18 cellular contexts compared by ENCODE assay signal in the genomic region with DNA sequence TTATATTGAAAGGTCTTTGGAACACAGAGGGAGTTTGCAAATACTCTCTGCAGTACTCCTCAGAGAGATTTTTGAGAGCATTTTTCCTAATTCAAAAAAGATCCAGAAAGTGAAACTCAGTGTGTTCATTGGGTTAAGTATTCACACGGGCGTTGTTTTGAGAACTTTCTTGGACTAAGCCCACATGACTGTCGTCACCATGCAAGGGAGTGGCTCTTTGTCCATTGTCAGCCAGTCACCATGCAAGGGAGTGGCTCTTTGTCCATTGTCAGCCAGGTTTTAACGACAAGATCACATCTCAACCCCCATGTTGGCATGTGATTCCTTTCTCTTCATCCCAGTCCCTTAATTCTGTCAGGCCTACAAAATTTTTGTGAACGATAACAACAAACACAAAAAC.
DNase-seq lines count a peak whose midpoint lies in the region; ATAC-seq and TF ChIP-seq lines count a peak whose summit lies in the region.
"Had no signal": no experiment of that assay in that cellular context is flagged by ENCODE, and none has a peak within 500 bp of the region (broad histone marks: within the 10 kb centered on the region; RNA-seq: fewer than 3 reads in every experiment).

No MANE protein-coding gene starts in this region.

- no peaks in the 10 kb centered on the region for H3K36me3 Mint-ChIP-seq in MCF 10A (ENCODE audit: insufficient read depth, unreplicated experiment)
- no peaks in the 10 kb centered on the region for H3K36me3 Mint-ChIP-seq in CD8-positive, alpha-beta memory T cell
- H3K36me3 Mint-ChIP-seq: activated CD4-positive, alpha-beta memory T cell treated with anti-CD3 and anti-CD28 coated beads for 36 hours; CD4-positive, alpha-beta memory T cell had no signal

- H3K4me1 Mint-ChIP-seq in MCF 10A (ENCODE audit: insufficient read depth, unreplicated experiment): peaks cover 4% of the 10 kb centered on the region
- H3K4me1 Mint-ChIP-seq in CD8-positive, alpha-beta memory T cell: peaks cover 2 to 5% (median 4%) of the 10 kb centered on the region in 3 donors

- peaks cover 2% of the 10 kb centered on the region for H3K27me3 ChIP-seq in mammary epithelial cell (ENCODE audit: insufficient read depth, low read length)
- H3K27me3 ChIP-seq in transverse colon: no peaks in the 10 kb centered on the region
- no peaks in the 10 kb centered on the region for H3K27me3 ChIP-seq in CD8-positive, alpha-beta memory T cell (ENCODE audit: insufficient read depth, low read length, poor library complexity, severe bottlenecking)
- H3K27me3 ChIP-seq: pancreas had no signal

- no peaks in the 10 kb centered on the region for H4K20me1 ChIP-seq in mammary epithelial cell (ENCODE audit: insufficient read depth, low read length)

- DNase-seq in mammary epithelial cell (peak; percentile 30), MCF 10A (ENCODE audit: unreplicated experiment) (no peak), epithelial cell of esophagus (ENCODE audit: low read depth) (peak; percentile 67), left lobe of liver (ENCODE audit: low spot score) (peak; percentile 16), transverse colon (peak; percentile 49), NCI-H2171 (lab: John Stamatoyannopoulos, UW) (no peak)
- no peak for DNase-seq in CD8-positive, alpha-beta memory T cell
- DNase-seq: 8988T; activated CD4-positive, alpha-beta memory T cell treated with anti-CD3 and anti-CD28 coated beads for 36 hours; amygdala; CD4-positive, alpha-beta memory T cell; Kasumi-1; NCI-H146; pancreas; stimulated activated CD4-positive, alpha-beta T cell treated with anti-CD3 and anti-CD28 coated beads, Interleukin-12 subunit alpha, Interleukin-12 subunit beta, amount 100 ng/mL, for 4 hours had no signal

- H3K4me3 Mint-ChIP-seq in MCF 10A (ENCODE audit: unreplicated experiment): no peak overlapping the region
- H3K4me3 Mint-ChIP-seq in CD8-positive, alpha-beta memory T cell: peak overlapping the region in 1 of 7 donors; percentile 32
- H3K4me3 Mint-ChIP-seq: activated CD4-positive, alpha-beta memory T cell treated with anti-CD3 and anti-CD28 coated beads for 36 hours; CD4-positive, alpha-beta memory T cell; stimulated activated naive CD8-positive, alpha-beta T cell treated with anti-CD3 and anti-CD28 coated beads, Interleukin-15, Interleukin-2, amounts not matched to agents 100 ng/mL and 50 ng/mL, for 24 hours had no signal

- WGBS in mammary epithelial cell (ENCODE audit: low coverage, missing lambda C conversion rate): 44% methylated on average over 3 of the region's 5 CpGs
- WGBS in transverse colon (ENCODE audit: low coverage in 1 of 2), 2 donors: 33 to 44% methylated on average over 4 to 5 of the region's 5 CpGs

- POLR2A ChIA-PET in MCF 10A (lab: Yijun Ruan, JAX): no interaction called here
- POLR2A ChIA-PET in CD8-positive, alpha-beta memory T cell (lab: Charles Lee): no interaction called here

- ATAC-seq in left lobe of liver (no peak), GM18502 (IDR thresholded peaks at IDR 0.05; ENCODE audit: poor library complexity, unreplicated experiment) (no peak)

- peaks cover 11% of the 10 kb centered on the region for H3K27me3 Mint-ChIP-seq in MCF 10A (ENCODE audit: insufficient read depth, unreplicated experiment)
- peaks cover 4 to 22% of the 10 kb centered on the region in 2 donors for H3K27me3 Mint-ChIP-seq in CD8-positive, alpha-beta memory T cell

- dilution Hi-C loops in mammary epithelial cell (cut with HindIII; ENCODE audit: low sequenced_read_pairs): loop anchor here (25.0 kb wide), 1 partner anchor 521 kb away; a partner anchor contains a TSS

- TF ChIP-seq EP300 in transverse colon (IDR thresholded peaks at IDR 0.05; ENCODE audit: low read depth): no peak

- no peaks in the 10 kb centered on the region for H3K9me3 ChIP-seq in mammary epithelial cell (replicated peaks; ENCODE audit: insufficient read depth, low read length)
- H3K9me3 ChIP-seq in transverse colon: no peaks in the 10 kb centered on the region
- no peaks in the 10 kb centered on the region for H3K9me3 ChIP-seq in CD8-positive, alpha-beta memory T cell (ENCODE audit: low read length)
- H3K9me3 ChIP-seq: pancreas had no signal

- H3K27ac Mint-ChIP-seq in MCF 10A (ENCODE audit: low read depth, unreplicated experiment): no peak overlapping the region
- H3K27ac Mint-ChIP-seq in CD8-positive, alpha-beta memory T cell: no peak overlapping the region
- H3K27ac Mint-ChIP-seq: activated CD4-positive, alpha-beta memory T cell treated with anti-CD3 and anti-CD28 coated beads for 36 hours; CD4-positive, alpha-beta memory T cell; stimulated activated naive CD8-positive, alpha-beta T cell treated with anti-CD3 and anti-CD28 coated beads, Interleukin-15, Interleukin-2, amounts not matched to agents 100 ng/mL and 50 ng/mL, for 24 hours had no signal

- H3K79me2 ChIP-seq in mammary epithelial cell (ENCODE audit: insufficient read depth, low read length): no peaks in the 10 kb centered on the region

- H2AFZ ChIP-seq in mammary epithelial cell (ENCODE audit: low read depth, low read length): peak overlapping the region; percentile 11

- H3K4me3 ChIP-seq in mammary epithelial cell (replicated peaks in 1 of 3; ENCODE audit: insufficient read depth in 1 of 3, low read depth in 2 of 3, low read length in 3 of 3) (no peak overlapping the region), epithelial cell of esophagus (ENCODE audit: low read length) (no peak overlapping the region), transverse colon (no peak overlapping the region)
- no peak overlapping the region for H3K4me3 ChIP-seq in CD8-positive, alpha-beta memory T cell (ENCODE audit: low read length)
- H3K4me3 ChIP-seq: coronary artery, pancreas had no signal

- no peaks in the 10 kb centered on the region for H3K9me3 Mint-ChIP-seq in MCF 10A (ENCODE audit: unreplicated experiment)
- no peaks in the 10 kb centered on the region for H3K9me3 Mint-ChIP-seq in CD8-positive, alpha-beta memory T cell
- H3K9me3 Mint-ChIP-seq: activated CD4-positive, alpha-beta memory T cell treated with anti-CD3 and anti-CD28 coated beads for 36 hours; CD4-positive, alpha-beta memory T cell; stimulated activated naive CD8-positive, alpha-beta T cell treated with anti-CD3 and anti-CD28 coated beads, Interleukin-15, Interleukin-2, amounts not matched to agents 100 ng/mL and 50 ng/mL, for 24 hours had no signal

- in situ Hi-C loops in mammary epithelial cell (cut with MboI; ENCODE audit: low sequenced_read_pairs in 2 of 2) (loop anchor here (10.0 kb wide), 3 partner anchors 73 to 213 kb away; no protein-coding TSS in a partner anchor), transverse colon (cut with MboI; ENCODE audit: low pct_ligation_motif_present in 1 of 4, low pct_unique_long_range_greater_than_20kb in 1 of 4, low sequenced_read_pairs in 3 of 4) (loop anchor here (5.0 to 25.0 kb wide), 4 partner anchors 211 to 796 kb away; a partner anchor contains a TSS)

- intact Hi-C loops in mammary epithelial cell (cut with micrococcal nuclease) (no loop called here), MCF 10A (cut with micrococcal nuclease) (loop anchor here (10.0 kb wide), 1 partner anchor 173 kb away; no protein-coding TSS in a partner anchor), transverse colon (cut with DNase I; ENCODE audit: low total_unique reads) (no loop called here)

- BruUV-seq in mammary epithelial cell (replicated peaks; lab: Mats Ljungman, UMichigan) (no TSS peak), MCF 10A (replicated peaks; lab: Mats Ljungman, UMichigan) (no TSS peak)

- CTCF ChIA-PET in mammary epithelial cell (lab: Charles Lee; ENCODE audit: low non-redundant PET): no interaction called here
- CTCF ChIA-PET in MCF 10A (lab: Yijun Ruan, JAX): no interaction called here
- CTCF ChIA-PET in CD8-positive, alpha-beta memory T cell (lab: Charles Lee): no interaction called here

- TF ChIP-seq CTCF in mammary epithelial cell (conservative IDR thresholded peaks at IDR 0.05 in 1 of 2, IDR thresholded peaks at IDR 0.05 in 1 of 2; ENCODE audit: extremely low read depth in 1 of 2, insufficient read depth in 1 of 2, low read depth in 1 of 2, low read length in 2 of 2) (no peak), MCF 10A (IDR thresholded peaks at IDR 0.05; ENCODE audit: unreplicated experiment) (no peak), epithelial cell of esophagus (IDR thresholded peaks at IDR 0.05; ENCODE audit: insufficient read depth, low read depth, low read length, missing control alignments) (no peak), transverse colon (IDR thresholded peaks at IDR 0.05) (no peak)

- H3K4me1 ChIP-seq in mammary epithelial cell (ENCODE audit: insufficient read depth, low read length): no peaks in the 10 kb centered on the region
- H3K4me1 ChIP-seq in transverse colon: peaks cover 0 to 3% (median 2%) of the 10 kb centered on the region in 4 donors
- no peaks in the 10 kb centered on the region for H3K4me1 ChIP-seq in CD8-positive, alpha-beta memory T cell (ENCODE audit: insufficient read depth, low read length)

- TF ChIP-seq POLR2A in transverse colon (IDR thresholded peaks at IDR 0.05): no peak

- H3K9ac ChIP-seq in mammary epithelial cell (ENCODE audit: insufficient read depth, low read length): no peak overlapping the region

- no peak overlapping the region for H3K27ac ChIP-seq in mammary epithelial cell (ENCODE audit: insufficient read depth, low read depth, low read length)
- no peak overlapping the region for H3K27ac ChIP-seq in transverse colon
- H3K27ac ChIP-seq in CD8-positive, alpha-beta memory T cell (ENCODE audit: low read depth, low read length): no peak overlapping the region
- H3K27ac ChIP-seq: pancreas had no signal

- H3K4me2 ChIP-seq in mammary epithelial cell (ENCODE audit: insufficient read depth, low read depth, low read length): no peak overlapping the region

- no peaks in the 10 kb centered on the region for H3K36me3 ChIP-seq in mammary epithelial cell (ENCODE audit: insufficient read depth, low read length)
- no peaks in the 10 kb centered on the region for H3K36me3 ChIP-seq in transverse colon
- H3K36me3 ChIP-seq in CD8-positive, alpha-beta memory T cell (ENCODE audit: insufficient read depth, low read length): no peaks in the 10 kb centered on the region
- H3K36me3 ChIP-seq: pancreas had no signal

Comparison
In these comparisons a context has a peak if more than half of its experiments do, and no peak if none do; other contexts are left out.
1. DNase-seq: peak in mammary epithelial cell (single experiment), epithelial cell of esophagus (single experiment), left lobe of liver (single experiment) and transverse colon (single experiment); none in MCF 10A (single experiment), NCI-H2171 (single experiment) and CD8-positive, alpha-beta memory T cell (0 of 5).